ENCODE assay signal across 10 cellular contexts in the genomic region with DNA sequence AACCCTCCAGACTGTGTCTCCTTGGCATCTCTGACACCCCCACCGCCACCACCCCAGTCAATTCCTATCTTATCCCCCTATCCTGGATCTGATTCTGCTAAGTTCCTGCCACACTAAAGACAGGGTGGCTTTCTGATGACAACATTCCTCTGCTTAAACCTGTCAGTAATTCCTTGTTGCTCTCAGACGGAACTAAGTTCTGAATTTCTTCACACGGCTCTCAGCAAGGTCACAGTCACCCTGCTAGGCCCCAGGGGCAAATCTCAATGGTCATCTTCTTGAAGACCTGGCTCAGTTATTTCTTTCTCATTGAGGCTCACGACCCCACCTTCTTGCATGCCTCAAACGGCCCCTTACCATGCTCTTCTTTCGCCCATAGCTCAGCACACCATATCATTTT. TPM values are rescaled to one million over a fixed set of nuclear protein-coding genes. Genes with fewer than 3 reads are reported as not detected.
A peak's percentile ranks its signal among the peaks of the same experiment; 100 is the strongest.
DNase-seq lines count a peak whose midpoint lies in the region; ATAC-seq and TF ChIP-seq lines count a peak whose summit lies in the region.
"Had no signal": no experiment of that assay in that cellular context is flagged by ENCODE, and none has a peak within 500 bp of the region (broad histone marks: within the 10 kb centered on the region; RNA-seq: fewer than 3 reads in every experiment).

No MANE protein-coding gene starts in this region.

- H3K9me3 Mint-ChIP-seq in CD4-positive, alpha-beta memory T cell = peaks cover 0 to 5% (median 0%) of the 10 kb centered on the region in 8 donors

- peaks cover 78% of the 10 kb centered on the region for H3K4me1 ChIP-seq in CD4-positive, alpha-beta memory T cell (ENCODE audit: insufficient read depth, low read length)
- peaks cover 0 to 27% (median 20%) of the 10 kb centered on the region in 4 donors for H3K4me1 ChIP-seq in sigmoid colon

- no peaks in the 10 kb centered on the region for H3K27me3 ChIP-seq in CD4-positive, alpha-beta memory T cell (ENCODE audit: insufficient read depth, low read length)
- H3K27me3 ChIP-seq in sigmoid colon = no peaks in the 10 kb centered on the region

- TF ChIP-seq CTCF in RWPE1 (conservative IDR thresholded peaks at IDR 0.05; ENCODE audit: low read depth) (no peak), sigmoid colon (IDR thresholded peaks at IDR 0.05) (no peak)

- POLR2A ChIA-PET in CD4-positive, alpha-beta memory T cell (lab: Charles Lee; ENCODE audit: partially characterized antibody) = interaction anchor here (3.5 kb wide), 1 partner anchor 8 kb away, joined by 19 read pairs; the partner anchor contains the start of gene ALOX5AP
- POLR2A ChIA-PET in RWPE1 (lab: Yijun Ruan, JAX; ENCODE audit: low non-redundant PET) = no interaction called here

- CTCF ChIA-PET in CD4-positive, alpha-beta memory T cell (lab: Charles Lee; ENCODE audit: partially characterized antibody) = no interaction called here
- CTCF ChIA-PET in RWPE1 (lab: Yijun Ruan, JAX) = interaction anchor here (1.2 kb wide), 1 partner anchor 9 kb away, joined by 3 read pairs; no protein-coding TSS in a partner anchor

- H3K27ac Mint-ChIP-seq in CD4-positive, alpha-beta memory T cell = peak overlapping the region; percentile 83 to 95 (median 88)

- peaks cover 29 to 39% of the 10 kb centered on the region in 2 donors for H3K36me3 Mint-ChIP-seq in CD4-positive, alpha-beta memory T cell

- intact Hi-C loops in CD4-positive, alpha-beta memory T cell (cut with micrococcal nuclease) = loop anchor here (5.0 kb wide), 3 partner anchors 41 to 371 kb away; no protein-coding TSS in a partner anchor
- intact Hi-C loops in sigmoid colon (cut with DNase I) = no loop called here

- WGBS in sigmoid colon, 2 donors = 91% methylated on average over 6 of the region's 6 CpGs

- ATAC-seq in HG03095 (IDR thresholded peaks at IDR 0.05; ENCODE audit: unreplicated experiment) = no peak
- ATAC-seq in GM21367 (IDR thresholded peaks at IDR 0.05; ENCODE audit: unreplicated experiment) = no peak

- H3K27me3 Mint-ChIP-seq in CD4-positive, alpha-beta memory T cell = no peaks in the 10 kb centered on the region

- DNase-seq in CD4-positive, alpha-beta memory T cell = no peak
- DNase-seq in RWPE1 (ENCODE audit: low spot score) (no peak), epithelial cell of prostate (ENCODE audit: low read depth, low spot score) (no peak), sigmoid colon (no peak), iPS-NIHi11 (ENCODE audit: low spot score) (no peak), OCI-M1 (lab: John Stamatoyannopoulos, UW) (no peak)
- DNase-seq: NCI-H524; stimulated activated CD4-positive, alpha-beta T cell treated with anti-CD3 and anti-CD28 coated beads, Interleukin-4, amount 100 ng/mL, for 24 hours had no signal

- TF ChIP-seq EP300 in sigmoid colon (IDR thresholded peaks at IDR 0.05) = no peak

- no peak overlapping the region for H3K27ac ChIP-seq in CD4-positive, alpha-beta memory T cell (ENCODE audit: low read depth, low read length)
- H3K27ac ChIP-seq in RWPE1 (peak overlapping the region; percentile 76), epithelial cell of prostate (peak overlapping the region; percentile 67), sigmoid colon (peak overlapping the region in 3 of 4 donors; percentile 47 to 62 (median 62))

- H3K36me3 ChIP-seq in CD4-positive, alpha-beta memory T cell (ENCODE audit: insufficient read depth, low read length) = peaks cover 28% of the 10 kb centered on the region
- no peaks in the 10 kb centered on the region for H3K36me3 ChIP-seq in sigmoid colon

- H3K9me3 ChIP-seq in CD4-positive, alpha-beta memory T cell (ENCODE audit: control insufficient read depth in 1 of 2, low read length in 2 of 2) = no peaks in the 10 kb centered on the region
- no peaks in the 10 kb centered on the region for H3K9me3 ChIP-seq in sigmoid colon

- no peak for TF ChIP-seq POLR2A in sigmoid colon (IDR thresholded peaks at IDR 0.05)

- peak overlapping the region in 4 of 8 donors; percentile 40 to 60 (median 53) for H3K4me3 Mint-ChIP-seq in CD4-positive, alpha-beta memory T cell

- peaks cover 54 to 78% (median 68%) of the 10 kb centered on the region in 4 donors for H3K4me1 Mint-ChIP-seq in CD4-positive, alpha-beta memory T cell

- no peak overlapping the region for H3K4me3 ChIP-seq in CD4-positive, alpha-beta memory T cell (ENCODE audit: low read length in 2 of 2)
- no peak overlapping the region for H3K4me3 ChIP-seq in sigmoid colon

RNA-seq across cellular contexts. Expression of gene ALOX5AP, which starts 7.6 kb away (rescaled TPM):
- 10 to 100 TPM; 53.7 to 54.0 TPM for total RNA-seq in CD4-positive, alpha-beta memory T cell
- 100 to 1,000 TPM; 377 to 569 TPM for polyA plus RNA-seq in CD4-positive, alpha-beta memory T cell
- 10 to 100 TPM; 11.6 to 24.8 (median 21.6) TPM for total RNA-seq in sigmoid colon
- polyA plus RNA-seq in sigmoid colon = 10 to 100 TPM; 13.2 to 65.0 (median 25.6) TPM
